8 cellular contexts compared by ENCODE assay signal in genomic region chr6:158718431-158719126, GRCh38.
DNase-seq lines count a peak whose midpoint lies in the region; ATAC-seq and TF ChIP-seq lines count a peak whose summit lies in the region.

No MANE protein-coding gene starts in this region.

- intact Hi-C loops in OCI-LY7 (cut with micrococcal nuclease; ENCODE audit: unreplicated experiment), result loop anchor here (1.0 to 5.0 kb wide), 3 partner anchors 89 to 254 kb away; no protein-coding TSS in a partner anchor

- POLR2A ChIA-PET in OCI-LY7 (lab: Charles Lee), result interaction anchor here (0.6 to 1.4 kb wide), 3 partner anchors 71 to 252 kb away, joined by 3 read pairs; no protein-coding TSS in a partner anchor

- no peaks in the 10 kb centered on the region for H3K36me3 Mint-ChIP-seq in progenitor cell of endocrine pancreas (ENCODE audit: insufficient read depth)

- no peaks in the 10 kb centered on the region for H3K9me3 ChIP-seq in OCI-LY7 (ENCODE audit: low read length)

- no peak overlapping the region for H3K4me3 Mint-ChIP-seq in progenitor cell of endocrine pancreas (ENCODE audit: low read depth)

- CTCF ChIA-PET in OCI-LY7 (lab: Charles Lee; ENCODE audit: unreplicated experiment), result interaction anchor here (0.6 to 1.6 kb wide), 4 partner anchors 12 to 313 kb away, joined by 3 to 4 read pairs (median 3); no protein-coding TSS in a partner anchor

- H2AFZ ChIP-seq in OCI-LY7 (ENCODE audit: low read length), result no peak overlapping the region

- H4K20me1 ChIP-seq in OCI-LY7 (ENCODE audit: insufficient read depth, low read length), result no peaks in the 10 kb centered on the region

- peaks cover 10% of the 10 kb centered on the region for H3K4me1 Mint-ChIP-seq in progenitor cell of endocrine pancreas (ENCODE audit: low read depth)

- peaks cover 41% of the 10 kb centered on the region for H3K4me1 ChIP-seq in OCI-LY7 (ENCODE audit: insufficient read depth, low read length, poor library complexity, severe bottlenecking)

- H3K27me3 Mint-ChIP-seq in progenitor cell of endocrine pancreas, result no peaks in the 10 kb centered on the region

- H3K36me3 ChIP-seq in OCI-LY7 (ENCODE audit: insufficient read depth, low read length), result no peaks in the 10 kb centered on the region

- no peaks in the 10 kb centered on the region for H3K9me3 Mint-ChIP-seq in progenitor cell of endocrine pancreas (ENCODE audit: low read depth)

- no peak overlapping the region for H3K27ac Mint-ChIP-seq in progenitor cell of endocrine pancreas

- H3K27ac ChIP-seq in OCI-LY7 (ENCODE audit: low read depth, low read length, poor library complexity, severe bottlenecking), result no peak overlapping the region

- peak overlapping the region; percentile 70; the same call in 1 of the 2 replicates for H3K4me2 ChIP-seq in OCI-LY7 (ENCODE audit: low read length)

- no peak overlapping the region for H3K4me3 ChIP-seq in OCI-LY7 (ENCODE audit: low read depth, low read length, poor library complexity, severe bottlenecking)
- H3K4me3 ChIP-seq in fibroblast of pulmonary artery (replicated peaks; ENCODE audit: low read depth, low read length), result no peak overlapping the region

- DNase-seq in NCI-H345 (lab: John Stamatoyannopoulos, UW) (peak; percentile 30), NCI-H345 treated with DMSO at 0.1 percent for 48 hours (lab: John Stamatoyannopoulos, UW; ENCODE audit: unreplicated experiment) (no peak), OCI-LY7 (ENCODE audit: low spot score) (peak; percentile 45), fibroblast of pulmonary artery (ENCODE audit: low read depth) (peak; percentile 43), progenitor cell of endocrine pancreas (ENCODE audit: low spot score, unreplicated experiment) (peak; percentile 42), epidermal melanocyte (ENCODE audit: insufficient read length, low spot score) (no peak)

- no TSS peak for BruUV-seq in OCI-LY7 (replicated peaks; lab: Mats Ljungman, UMichigan)

- H3K9me2 ChIP-seq in OCI-LY7 (ENCODE audit: insufficient read depth, low read length), result no peaks in the 10 kb centered on the region

- peak; percentile 88 for TF ChIP-seq CTCF in OCI-LY7 (conservative IDR thresholded peaks at IDR 0.05; ENCODE audit: low read length)
- TF ChIP-seq CTCF in fibroblast of pulmonary artery (IDR thresholded peaks at IDR 0.05; ENCODE audit: low read length, missing control alignments), result peak; percentile 62
- TF ChIP-seq CTCF in progenitor cell of endocrine pancreas (IDR thresholded peaks at IDR 0.05; ENCODE audit: unreplicated experiment), result peak; percentile 90

- H3K79me2 ChIP-seq in OCI-LY7 (ENCODE audit: insufficient read depth, low read depth, low read length), result no peaks in the 10 kb centered on the region

- ATAC-seq in HG03460 (IDR thresholded peaks at IDR 0.05; ENCODE audit: unreplicated experiment) (no peak), HG02623 (IDR thresholded peaks at IDR 0.05; ENCODE audit: unreplicated experiment) (no peak)

Comparison
In these comparisons a context has a peak if more than half of its experiments do, and no peak if none do; other contexts are left out.
1. DNase-seq: peak in NCI-H345 (single experiment), OCI-LY7 (single experiment), fibroblast of pulmonary artery (single experiment) and progenitor cell of endocrine pancreas (single experiment); none in NCI-H345 treated with DMSO at 0.1 percent for 48 hours (single experiment) and epidermal melanocyte (single experiment).
2. Peak in every context shown above with its lines, with median percentiles within 50 percentile points of each other: CTCF ChIP-seq.